In the genomic region with DNA sequence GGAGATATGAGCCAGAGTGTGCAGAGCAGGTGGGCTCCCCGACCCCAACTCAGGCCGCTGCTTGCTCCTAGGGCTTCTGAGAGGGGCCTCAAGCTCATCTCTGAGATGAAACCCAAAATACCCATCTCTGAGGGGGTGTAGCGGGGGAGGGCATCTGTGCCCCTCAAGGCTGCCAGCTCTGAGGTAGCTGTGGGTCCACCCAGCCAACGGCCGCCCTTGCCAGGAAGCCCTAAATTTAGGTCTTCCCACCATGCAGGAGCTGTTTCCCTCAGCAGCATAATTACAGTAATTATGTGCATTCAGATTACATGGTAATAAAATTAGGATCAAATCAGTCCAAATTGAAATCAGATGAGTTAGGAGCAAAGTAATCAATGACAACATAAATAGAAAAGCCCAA, we compare ENCODE assay signal across 13 cellular contexts.
"Had no signal": no experiment of that assay in that cellular context is flagged by ENCODE, and none has a peak within 500 bp of the region (broad histone marks: within the 10 kb centered on the region; RNA-seq: fewer than 3 reads in every experiment).

No MANE protein-coding gene starts in this region.

- H3K36me3 ChIP-seq: neural progenitor cell, uterus had no signal

- ATAC-seq: activated CD4-positive, alpha-beta T cell treated with anti-CD3 and anti-CD28 coated beads for 36 hours; activated CD8-positive, alpha-beta T cell treated with anti-CD3 and anti-CD28 coated beads, Interleukin-2, amount 10 ng/mL, durations not matched to agents 7 days and 5 days; left ventricle myocardium superior; stimulated activated memory B cell treated with anti-CD40 and anti-IgM and Interleukin-4, amounts not matched to agents 10 μg/mL and 1 μg/mL and 100 μg/mL, for 72 hours had no signal

- DNase-seq: activated CD4-positive, alpha-beta T cell treated with anti-CD3 and anti-CD28 coated beads for 36 hours; activated CD8-positive, alpha-beta T cell treated with anti-CD3 and anti-CD28 coated beads, Interleukin-2, amount 10 ng/mL, durations not matched to agents 7 days and 5 days; activated naive CD4-positive, alpha-beta T cell treated with Interleukin-2 at 50 U/mL for 16 hours; brain microvascular endothelial cell; effector CD4-positive, alpha-beta T cell; islet precursor cell; left ventricle myocardium superior; small intestine; uterus had no signal

- H3K27ac ChIP-seq: brain microvascular endothelial cell, neural progenitor cell, uterus, VCaP had no signal

- H3K9me3 ChIP-seq: right atrium auricular region, uterus had no signal

- H3K9ac ChIP-seq: neural progenitor cell had no signal

- H3K27me3 ChIP-seq: brain microvascular endothelial cell, neural progenitor cell, right atrium auricular region, uterus had no signal

- H3K4me3 ChIP-seq: neural progenitor cell, right atrium auricular region, uterus had no signal
